11 cellular contexts compared by ENCODE assay signal in the genomic region with DNA sequence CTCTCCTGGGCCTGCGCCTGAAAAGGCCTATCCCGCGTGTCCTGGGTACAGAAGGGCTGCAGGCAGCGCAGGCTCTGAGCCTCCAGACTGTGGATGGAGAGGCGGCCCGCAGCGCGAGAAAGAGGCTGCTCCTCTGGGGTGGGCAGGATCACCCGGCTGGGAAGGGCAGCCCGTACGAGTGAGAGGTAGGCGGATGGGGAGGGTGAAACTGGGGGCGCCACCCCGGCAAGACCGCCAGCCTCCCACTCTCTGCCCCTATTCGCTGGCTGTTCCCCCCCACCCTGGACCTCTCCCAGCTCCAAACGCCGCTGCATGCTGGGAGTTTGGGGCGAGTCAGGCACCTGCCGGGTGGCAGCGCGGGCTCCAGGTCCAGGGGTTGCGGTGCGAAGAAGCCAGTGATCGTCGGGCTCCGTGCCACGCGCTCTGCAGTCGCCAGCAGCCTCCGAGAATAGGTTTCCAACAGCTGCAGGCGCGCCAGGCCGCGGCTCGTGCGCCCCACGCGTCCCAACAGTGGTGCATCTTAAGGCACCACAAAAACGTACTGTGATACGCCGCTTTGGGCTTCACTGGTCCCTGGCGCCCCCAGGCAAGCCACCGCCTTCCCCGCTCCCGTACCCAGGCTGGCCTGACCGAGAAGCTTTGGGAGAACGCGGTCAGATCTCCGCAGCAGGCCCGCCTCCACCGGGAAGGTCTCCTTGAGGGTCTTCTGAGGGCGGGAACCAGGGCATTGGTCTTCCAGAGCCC. TPM values are rescaled to one million over a fixed set of nuclear protein-coding genes. Genes with fewer than 3 reads are reported as not detected.
A peak's percentile ranks its signal among the peaks of the same experiment; 100 is the strongest.
DNase-seq lines count a peak whose midpoint lies in the region; ATAC-seq, FAIRE-seq and TF ChIP-seq lines count a peak whose summit lies in the region.
"Had no signal": no experiment of that assay in that cellular context is flagged by ENCODE, and none has a peak within 500 bp of the region (broad histone marks: within the 10 kb centered on the region; RNA-seq: fewer than 3 reads in every experiment).

No MANE protein-coding gene starts in this region.

- H3K4me2 ChIP-seq in IMR-90 (ENCODE audit: low read depth, low read length): no peak overlapping the region
- H3K4me2 ChIP-seq in GM12878 (ENCODE audit: control insufficient read depth, insufficient read depth): no peak overlapping the region

- H3K36me3 ChIP-seq in IMR-90 (ENCODE audit: control insufficient read depth, insufficient read depth, low read length) (peaks cover 39% of the 10 kb centered on the region), GM12878 (ENCODE audit: control insufficient read depth in 2 of 2, insufficient read depth in 2 of 2, low read length in 1 of 2) (peaks cover 0 to 28% of the 10 kb centered on the region in 2 experiments; a peak in 3 of 4 replicates), mucosa of stomach (ENCODE audit: control insufficient read depth, insufficient read depth, low read length) (peaks cover 9% of the 10 kb centered on the region), vagina (peaks cover 0 to 32% of the 10 kb centered on the region in 2 donors)

- no peak overlapping the region for H2BK15ac ChIP-seq in IMR-90 (ENCODE audit: low read depth, low read length)

- no peak overlapping the region for H3K14ac ChIP-seq in IMR-90 (replicated peaks; ENCODE audit: low read depth, low read length)

- H2AK9ac ChIP-seq in IMR-90 (replicated peaks; ENCODE audit: low read depth, low read length, poor library complexity): peak overlapping the region; percentile 65

- no peak overlapping the region for H3K56ac ChIP-seq in IMR-90 (ENCODE audit: extremely low read depth, insufficient read depth, low read length)

- RAD21 ChIA-PET in GM12878 (lab: Charles Lee; ENCODE audit: unreplicated experiment): interaction anchor here (1.1 to 2.6 kb wide), 3 partner anchors 8 to 161 kb away, joined by 4 to 12 read pairs (median 6); a partner anchor contains a TSS

- no peak overlapping the region for H3K9ac ChIP-seq in IMR-90 (ENCODE audit: low read depth, low read length)
- no peak overlapping the region for H3K9ac ChIP-seq in GM12878 (ENCODE audit: control insufficient read depth, insufficient read depth, low read length)
- H3K9ac ChIP-seq in mucosa of stomach (ENCODE audit: low read length): peak overlapping the region; percentile 70

- TF ChIP-seq CTCF in IMR-90 (conservative IDR thresholded peaks at IDR 0.05; ENCODE audit: low read depth, low read length) (no peak), GM12878 (IDR thresholded peaks at IDR 0.05 in 2 of 3, conservative IDR thresholded peaks at IDR 0.05 in 1 of 3; ENCODE audit: control insufficient read depth in 2 of 3, extremely low read depth in 1 of 3, insufficient read depth in 1 of 3, low read depth in 3 of 3, low read length in 3 of 3) (no peak), vagina (IDR thresholded peaks at IDR 0.05) (no peak)

- POLR2A ChIA-PET in IMR-90 (lab: Charles Lee; ENCODE audit: unreplicated experiment) (no interaction called here), GM12878 (lab: Charles Lee) (interaction anchor here (2.1 to 3.0 kb wide), 3 partner anchors 11 to 24 kb away, joined by 5 to 25 read pairs (median 18); a partner anchor contains a TSS)

- peaks cover 31% of the 10 kb centered on the region; the same call in 1 of the 2 replicates for H3K27me3 ChIP-seq in IMR-90 (ENCODE audit: control insufficient read depth, insufficient read depth, low read length)
- H3K27me3 ChIP-seq in GM12878 (replicated peaks in 1 of 2; ENCODE audit: control insufficient read depth in 2 of 2, insufficient read depth in 2 of 2, low read length in 1 of 2): 0 out of 4 replicates have a peak, but pooled peaks cover 0 to 5% of the 10 kb centered on the region in 2 experiments
- H3K27me3 ChIP-seq in mucosa of stomach (ENCODE audit: control insufficient read depth, insufficient read depth, low read length): peaks cover 24% of the 10 kb centered on the region
- no peaks in the 10 kb centered on the region for H3K27me3 ChIP-seq in vagina

- no peak overlapping the region for H4K8ac ChIP-seq in IMR-90 (ENCODE audit: low read depth in 2 of 2, low read length in 2 of 2)

- SMC1A ChIA-PET in GM12878 (lab: Charles Lee; ENCODE audit: uncharacterized antibody, unreplicated experiment): interaction anchor here (1.6 kb wide), 1 partner anchor 28 kb away, joined by 5 read pairs; no protein-coding TSS in a partner anchor

- H3K27ac ChIP-seq in IMR-90 (ENCODE audit: insufficient read depth, low read length): no peak overlapping the region
- H3K27ac ChIP-seq in GM12878 (ENCODE audit: control insufficient read depth, insufficient read depth): no peak overlapping the region
- H3K27ac ChIP-seq in vagina: no peak overlapping the region
- H3K27ac ChIP-seq: HL-60 had no signal

- H2BK20ac ChIP-seq in IMR-90 (ENCODE audit: low read depth, low read length): no peak overlapping the region

- no peak overlapping the region for H4K91ac ChIP-seq in IMR-90 (ENCODE audit: insufficient read depth, low read depth, low read length)

- no peak for ATAC-seq in IMR-90 (ENCODE audit: low read depth)
- no peak for ATAC-seq in GM12878
- no peak for ATAC-seq in HG03460 (IDR thresholded peaks at IDR 0.05; ENCODE audit: unreplicated experiment)
- ATAC-seq: activated CD4-positive, CD25-positive, alpha-beta regulatory T cell treated with anti-CD3 and anti-CD28 coated beads, Interleukin-2, amount 50 U/mL, for 24 hours had no signal

- no peaks in the 10 kb centered on the region; the same call in none of the 2 replicates for H3K79me2 ChIP-seq in GM12878 (ENCODE audit: control insufficient read depth, insufficient read depth, low read length)

- intact Hi-C loops in IMR-90 (cut with micrococcal nuclease) (no loop called here), GM12878 (cut with micrococcal nuclease; ENCODE audit: unreplicated experiment) (no loop called here), vagina (cut with DNase I) (no loop called here)

- peaks cover 3% of the 10 kb centered on the region for H3K9me1 ChIP-seq in IMR-90 (ENCODE audit: insufficient read depth, low read length)

- CTCF ChIA-PET in IMR-90 (lab: Yijun Ruan, JAX): interaction anchor here (1.3 kb wide), 1 partner anchor 24 kb away, joined by 3 read pairs; no protein-coding TSS in a partner anchor
- CTCF ChIA-PET in GM12878 (lab: Yijun Ruan, JAX): interaction anchor here (1.6 to 1.7 kb wide), 2 partner anchors 24 to 160 kb away, joined by 5 to 6 read pairs; no protein-coding TSS in a partner anchor

- H4K20me1 ChIP-seq in IMR-90 (ENCODE audit: insufficient read depth, low read length) (no peaks in the 10 kb centered on the region; the same call in none of the 2 replicates), GM12878 (ENCODE audit: control insufficient read depth, insufficient read depth) (no peaks in the 10 kb centered on the region)

- no peak for TF ChIP-seq RAD21 in IMR-90 (IDR thresholded peaks at IDR 0.05; ENCODE audit: low read length)
- TF ChIP-seq RAD21 in GM12878 (IDR thresholded peaks at IDR 0.05; ENCODE audit: insufficient read depth, low read depth, low read length): no peak

- TF ChIP-seq EP300 in GM12878 (IDR thresholded peaks at IDR 0.05; ENCODE audit: borderline replicate concordance in 1 of 2, control insufficient read depth in 1 of 2, low read depth in 2 of 2, low read length in 2 of 2): no peak

- H3K9me3 ChIP-seq in IMR-90 (ENCODE audit: control insufficient read depth, insufficient read depth, low read length) (no peaks in the 10 kb centered on the region), GM12878 (replicated peaks; ENCODE audit: control insufficient read depth, insufficient read depth, low read length) (no peaks in the 10 kb centered on the region), mucosa of stomach (ENCODE audit: control insufficient read depth, low read length) (no peaks in the 10 kb centered on the region), vagina (no peaks in the 10 kb centered on the region)

- no peak overlapping the region for H3K23ac ChIP-seq in IMR-90 (ENCODE audit: low read depth, low read length)

- DNase-seq in IMR-90: no peak
- no peak for DNase-seq in GM12878 (ENCODE audit: low read depth, low spot score)
- DNase-seq in vagina (ENCODE audit: extremely low spot score in 2 of 2): no peak
- DNase-seq in midbrain (lab: John Stamatoyannopoulos, UW): no peak
- DNase-seq: immature natural killer cell, NCI-H187 treated with DMSO at 0.1 percent for 48 hours, Right ventricle myocardium superior had no signal

- no peak overlapping the region for H3K18ac ChIP-seq in IMR-90 (ENCODE audit: low read depth, low read length)

- H2AK5ac ChIP-seq in IMR-90 (ENCODE audit: low read depth, low read length): no peak overlapping the region

- H3K4me1 ChIP-seq in IMR-90 (ENCODE audit: control insufficient read depth, insufficient read depth, low read length) (peaks cover 4% of the 10 kb centered on the region), GM12878 (ENCODE audit: control insufficient read depth, insufficient read depth, low read length) (peaks cover 18% of the 10 kb centered on the region), mucosa of stomach (ENCODE audit: control insufficient read depth, insufficient read depth, low read length) (peaks cover 62% of the 10 kb centered on the region), vagina (peaks cover 27% of the 10 kb centered on the region)

- no peak overlapping the region for H2BK120ac ChIP-seq in IMR-90 (ENCODE audit: low read depth, low read length)

- no TSS peak for BruUV-seq in IMR-90 (replicated peaks; lab: Mats Ljungman, UMichigan)
- BruUV-seq in GM12878 (replicated peaks; lab: Mats Ljungman, UMichigan): no TSS peak

- no peak for FAIRE-seq in GM12878 (lab: Jason Lieb, UNC)

- H4K5ac ChIP-seq in IMR-90 (ENCODE audit: low read depth, low read length): no peak overlapping the region

- peaks cover 7 to 8% of the 10 kb centered on the region in 2 experiments for H3K79me1 ChIP-seq in IMR-90 (ENCODE audit: low read depth in 1 of 2, low read length in 2 of 2)

- H3K4ac ChIP-seq in IMR-90 (ENCODE audit: low read depth, low read length): no peak overlapping the region

- H2BK5ac ChIP-seq in IMR-90 (ENCODE audit: low read depth, low read length, poor library complexity, severe bottlenecking): no peak overlapping the region

- in situ Hi-C loops in IMR-90 (cut with MboI; ENCODE audit: low sequenced_read_pairs) (no loop called here), GM12878 (cut with MboI) (no loop called here)

- TF ChIP-seq POLR2A in IMR-90 (IDR thresholded peaks at IDR 0.05; ENCODE audit: low read depth, low read length): no peak
- peak; percentile 2; the same call in 1 of the 2 replicates for TF ChIP-seq POLR2A in GM12878 (IDR thresholded peaks at IDR 0.05; ENCODE audit: low read depth, low read length)
- no peak for TF ChIP-seq POLR2A in vagina (IDR thresholded peaks at IDR 0.05)

- WGBS in IMR-90 (ENCODE audit: extremely low coverage in 2 of 2, insufficient read length in 1 of 2), 2 experiments: 15% methylated on average over 35 of the region's 53 CpGs; no CpG with 5 or more reads in 1 of the 2 experiments
- 22% methylated on average over 52 of the region's 53 CpGs for WGBS in GM12878 (ENCODE audit: insufficient coverage, insufficient replicate concordance, low lambda C conversion rate, missing lambda C conversion rate)

- dilution Hi-C loops in IMR-90 (cut with HindIII; ENCODE audit: low sequenced_read_pairs, unreplicated experiment): no loop called here

- H3K4me3 ChIP-seq in IMR-90 (ENCODE audit: insufficient read depth, low read depth, low read length): no peak overlapping the region
- no peak overlapping the region for H3K4me3 ChIP-seq in GM12878
- no peak overlapping the region for H3K4me3 ChIP-seq in mucosa of stomach (ENCODE audit: low read length)
- H3K4me3 ChIP-seq in vagina: peak overlapping the region in 1 of 2 donors; percentile 26

- H2AFZ ChIP-seq in IMR-90 (replicated peaks; ENCODE audit: low read length, poor library complexity) (no peak overlapping the region), GM12878 (ENCODE audit: control insufficient read depth, low read depth, low read length) (no peak overlapping the region)

RNA-seq across cellular contexts. Expression of a gene that starts 1.1 kb away (rescaled TPM):
- not detected in 2 replicates for total RNA-seq in IMR-90 (2012; rRNA removed)
- 0.32 and 0.56 TPM in 2 replicates for polyA plus RNA-seq in IMR-90 (2012; rRNA removed)
- polyA plus RNA-seq in IMR-90 (2012; cell fraction: cytosol; rRNA removed): 0.14 TPM in 1 of 2 replicates, not detected in the other
- 2.6 and 8.8 TPM in 2 replicates for polyA plus RNA-seq in IMR-90 (2012; cell fraction: nucleus; rRNA removed; ENCODE audit: low replicate concordance)
- total RNA-seq in GM12878 (2013; cell fraction: nucleolus; rRNA removed): 1.9 and 2.8 TPM in 2 replicates
- total RNA-seq in GM12878 (2014; rRNA removed): 0.33 and 0.34 TPM in 2 replicates
- not detected in 2 replicates for total RNA-seq in GM12878 (2014; rRNA removed; fragmentation: Illumina TruSeq; extraction: Trizol)
- total RNA-seq in GM12878 (2021): 0.26 and 0.40 TPM in 2 replicates
- not detected for polyA plus RNA-seq in GM12878 (2011; ENCODE audit: low read depth)
- polyA plus RNA-seq in GM12878 (2011; rRNA removed): 0.14 and 0.26 TPM in 2 replicates
- 0.91 and 1.1 TPM in 2 replicates for polyA plus RNA-seq in GM12878 (2011; cell fraction: cytosol; rRNA removed)
- 5.9 and 6.2 TPM in 2 replicates for polyA plus RNA-seq in GM12878 (2011; cell fraction: nucleus; rRNA removed)
- 0.17 TPM in 1 of 2 replicates, not detected in the other for polyA plus RNA-seq in GM12878 (2012)
- 0.09 TPM in 1 of 2 replicates, not detected in the other for polyA plus RNA-seq in GM12878 (2014; fragmentation: Illumina TruSeq; extraction: Trizol)
- polyA plus RNA-seq in GM12878 (2014; fragmentation: Nextera tagmentation; extraction: Ambion mirVana): not detected
- 0.46 and 0.76 TPM in 2 replicates for polyA plus RNA-seq in GM12878 (2014; rRNA removed)
- polyA plus RNA-seq in GM12878 (2016; fragmentation: Nextera tagmentation; extraction: Ambion mirVana): under 1 TPM in 1 of 2 experiments, not detected in 1; 0.14 TPM
- 0.67 TPM in 1 of 2 replicates, not detected in the other for polyA minus RNA-seq in GM12878 (2011; rRNA and poly(A)+ RNA removed)
- not detected in 2 replicates for polyA minus RNA-seq in GM12878 (2011; cell fraction: cytosol; rRNA and poly(A)+ RNA removed)
- polyA minus RNA-seq in GM12878 (2011; cell fraction: nucleus; rRNA and poly(A)+ RNA removed): 0.77 and 1.5 TPM in 2 replicates
- 1.2 TPM for total RNA-seq in vagina
- total RNA-seq: Right ventricle myocardium superior had no signal

RNA-seq across cellular contexts. Expression of a gene that starts 3.8 kb away (rescaled TPM):
- total RNA-seq in IMR-90 (2012; rRNA removed) (6.8 and 8.6 TPM in 2 replicates), GM12878 (2014; rRNA removed) (36.6 and 38.2 TPM in 2 replicates), GM12878 (2014; rRNA removed; fragmentation: Illumina TruSeq; extraction: Trizol) (19.8 and 20.7 TPM in 2 replicates), GM12878 (2021) (46.2 and 46.7 TPM in 2 replicates), vagina (11.5 TPM)
- polyA plus RNA-seq in IMR-90 (2012; rRNA removed) (19.8 and 28.0 TPM in 2 replicates), GM12878 (2011; rRNA removed) (13.7 and 24.3 TPM in 2 replicates), GM12878 (2014; fragmentation: Illumina TruSeq; extraction: Trizol) (4.8 and 19.7 TPM in 2 replicates), GM12878 (2014; fragmentation: Nextera tagmentation; extraction: Ambion mirVana) (1 to 10 TPM; 2.4 to 9.2 TPM), GM12878 (2014; rRNA removed) (46.4 and 62.0 TPM in 2 replicates), GM12878 (2016; fragmentation: Nextera tagmentation; extraction: Ambion mirVana) (10 to 100 TPM; 55.8 to 57.7 TPM)
- polyA plus RNA-seq in IMR-90 (2012; cell fraction: cytosol; rRNA removed): 10.4 and 16.3 TPM in 2 replicates
- 12.8 and 25.0 TPM in 2 replicates for polyA plus RNA-seq in IMR-90 (2012; cell fraction: nucleus; rRNA removed; ENCODE audit: low replicate concordance)
- 8.2 and 9.5 TPM in 2 replicates for total RNA-seq in GM12878 (2013; cell fraction: nucleolus; rRNA removed)
- 7.5 TPM for polyA plus RNA-seq in GM12878 (2011; ENCODE audit: low read depth)
- polyA plus RNA-seq in GM12878 (2011; cell fraction: cytosol; rRNA removed): 19.6 and 29.9 TPM in 2 replicates
- polyA plus RNA-seq in GM12878 (2011; cell fraction: nucleus; rRNA removed): 22.6 and 24.0 TPM in 2 replicates
- polyA plus RNA-seq in GM12878 (2012): 37.0 and 38.1 TPM in 2 replicates
- 6.9 and 9.4 TPM in 2 replicates for polyA minus RNA-seq in GM12878 (2011; rRNA and poly(A)+ RNA removed)
- 13.5 and 13.9 TPM in 2 replicates for polyA minus RNA-seq in GM12878 (2011; cell fraction: cytosol; rRNA and poly(A)+ RNA removed)
- 11.5 and 12.6 TPM in 2 replicates for polyA minus RNA-seq in GM12878 (2011; cell fraction: nucleus; rRNA and poly(A)+ RNA removed)

RNA-seq across cellular contexts. Expression of a gene that starts 8.3 kb away (rescaled TPM):
- total RNA-seq in IMR-90 (2012; rRNA removed) (38.5 and 40.3 TPM in 2 replicates), GM12878 (2014; rRNA removed) (53.0 and 71.4 TPM in 2 replicates), GM12878 (2014; rRNA removed; fragmentation: Illumina TruSeq; extraction: Trizol) (8.2 and 9.6 TPM in 2 replicates), GM12878 (2021) (64.8 and 66.8 TPM in 2 replicates), vagina (44.2 TPM)
- polyA plus RNA-seq in IMR-90 (2012; rRNA removed) (60.8 and 61.5 TPM in 2 replicates), GM12878 (2011; rRNA removed) (4.6 and 20.9 TPM in 2 replicates), GM12878 (2014; fragmentation: Illumina TruSeq; extraction: Trizol) (5.6 and 21.7 TPM in 2 replicates), GM12878 (2014; fragmentation: Nextera tagmentation; extraction: Ambion mirVana) (1 to 10 TPM; 1.2 to 8.1 TPM), GM12878 (2014; rRNA removed) (46.8 and 65.1 TPM in 2 replicates), GM12878 (2016; fragmentation: Nextera tagmentation; extraction: Ambion mirVana) (100 to 1,000 TPM in 1 of 2 experiments, 10 to 100 TPM in 1; 89.6 to 101 TPM)
- 48.5 and 64.1 TPM in 2 replicates for polyA plus RNA-seq in IMR-90 (2012; cell fraction: cytosol; rRNA removed)
- 85.7 and 258 TPM in 2 replicates for polyA plus RNA-seq in IMR-90 (2012; cell fraction: nucleus; rRNA removed; ENCODE audit: low replicate concordance)
- total RNA-seq in GM12878 (2013; cell fraction: nucleolus; rRNA removed): 28.0 and 31.8 TPM in 2 replicates
- polyA plus RNA-seq in GM12878 (2011; ENCODE audit: low read depth): 9.8 TPM
- 39.7 and 48.7 TPM in 2 replicates for polyA plus RNA-seq in GM12878 (2011; cell fraction: cytosol; rRNA removed)
- 111 and 145 TPM in 2 replicates for polyA plus RNA-seq in GM12878 (2011; cell fraction: nucleus; rRNA removed)
- polyA plus RNA-seq in GM12878 (2012): 20.6 and 30.3 TPM in 2 replicates
- 34.5 and 66.7 TPM in 2 replicates for polyA minus RNA-seq in GM12878 (2011; rRNA and poly(A)+ RNA removed)
- polyA minus RNA-seq in GM12878 (2011; cell fraction: cytosol; rRNA and poly(A)+ RNA removed): 26.2 and 31.5 TPM in 2 replicates
- 26.6 and 42.8 TPM in 2 replicates for polyA minus RNA-seq in GM12878 (2011; cell fraction: nucleus; rRNA and poly(A)+ RNA removed)

RNA-seq across cellular contexts. Expression of a gene that starts 9.6 kb away (rescaled TPM):
- total RNA-seq in IMR-90 (2012; rRNA removed): 1.8 and 1.9 TPM in 2 replicates
- polyA plus RNA-seq in IMR-90 (2012; rRNA removed): 5.8 and 6.6 TPM in 2 replicates
- polyA plus RNA-seq in IMR-90 (2012; cell fraction: cytosol; rRNA removed): 4.4 and 11.7 TPM in 2 replicates
- 6.9 and 13.6 TPM in 2 replicates for polyA plus RNA-seq in IMR-90 (2012; cell fraction: nucleus; rRNA removed; ENCODE audit: low replicate concordance)
- 4.2 and 4.8 TPM in 2 replicates for total RNA-seq in GM12878 (2013; cell fraction: nucleolus; rRNA removed)
- 14.8 and 18.1 TPM in 2 replicates for total RNA-seq in GM12878 (2014; rRNA removed)
- 5.9 and 6.0 TPM in 2 replicates for total RNA-seq in GM12878 (2014; rRNA removed; fragmentation: Illumina TruSeq; extraction: Trizol)
- total RNA-seq in GM12878 (2021): 14.1 and 16.4 TPM in 2 replicates
- polyA plus RNA-seq in GM12878 (2011; ENCODE audit: low read depth): 5.6 TPM
- polyA plus RNA-seq in GM12878 (2011; rRNA removed): 7.4 and 10.5 TPM in 2 replicates
- polyA plus RNA-seq in GM12878 (2011; cell fraction: cytosol; rRNA removed): 12.2 and 16.5 TPM in 2 replicates
- polyA plus RNA-seq in GM12878 (2011; cell fraction: nucleus; rRNA removed): 33.9 and 40.8 TPM in 2 replicates
- polyA plus RNA-seq in GM12878 (2012): 11.9 and 13.4 TPM in 2 replicates
- 3.4 and 7.2 TPM in 2 replicates for polyA plus RNA-seq in GM12878 (2014; fragmentation: Illumina TruSeq; extraction: Trizol)
- 1 to 10 TPM; 1.2 to 2.0 TPM for polyA plus RNA-seq in GM12878 (2014; fragmentation: Nextera tagmentation; extraction: Ambion mirVana)
- polyA plus RNA-seq in GM12878 (2014; rRNA removed): 13.8 and 13.9 TPM in 2 replicates
- 1 to 10 TPM; 3.5 to 5.6 TPM for polyA plus RNA-seq in GM12878 (2016; fragmentation: Nextera tagmentation; extraction: Ambion mirVana)
- 6.7 and 10.8 TPM in 2 replicates for polyA minus RNA-seq in GM12878 (2011; rRNA and poly(A)+ RNA removed)
- polyA minus RNA-seq in GM12878 (2011; cell fraction: cytosol; rRNA and poly(A)+ RNA removed): 4.5 and 4.8 TPM in 2 replicates
- polyA minus RNA-seq in GM12878 (2011; cell fraction: nucleus; rRNA and poly(A)+ RNA removed): 5.8 and 8.3 TPM in 2 replicates
- total RNA-seq in vagina: 8.3 TPM

RNA-seq across cellular contexts. Expression of a gene that starts 13.5 kb away (rescaled TPM):
- not detected in 2 replicates for total RNA-seq in IMR-90 (2012; rRNA removed)
- polyA plus RNA-seq in IMR-90 (2012; rRNA removed): not detected in 2 replicates
- 0.06 TPM in 1 of 2 replicates, not detected in the other for polyA plus RNA-seq in IMR-90 (2012; cell fraction: cytosol; rRNA removed)
- polyA plus RNA-seq in IMR-90 (2012; cell fraction: nucleus; rRNA removed; ENCODE audit: low replicate concordance): 0.54 and 0.58 TPM in 2 replicates
- not detected in 2 replicates for total RNA-seq in GM12878 (2013; cell fraction: nucleolus; rRNA removed)
- total RNA-seq in GM12878 (2014; rRNA removed): 0.16 and 0.17 TPM in 2 replicates
- not detected in 2 replicates for total RNA-seq in GM12878 (2014; rRNA removed; fragmentation: Illumina TruSeq; extraction: Trizol)
- total RNA-seq in GM12878 (2021): 0.32 and 0.56 TPM in 2 replicates
- not detected for polyA plus RNA-seq in GM12878 (2011; ENCODE audit: low read depth)
- not detected in 2 replicates for polyA plus RNA-seq in GM12878 (2011; rRNA removed)
- polyA plus RNA-seq in GM12878 (2011; cell fraction: cytosol; rRNA removed): 0.17 TPM in 1 of 2 replicates, not detected in the other
- 0.21 and 0.39 TPM in 2 replicates for polyA plus RNA-seq in GM12878 (2011; cell fraction: nucleus; rRNA removed)
- 0.52 TPM in 1 of 2 replicates, not detected in the other for polyA plus RNA-seq in GM12878 (2012)
- polyA plus RNA-seq in GM12878 (2014; fragmentation: Illumina TruSeq; extraction: Trizol): not detected in 2 replicates
- not detected for polyA plus RNA-seq in GM12878 (2014; fragmentation: Nextera tagmentation; extraction: Ambion mirVana)
- not detected in 2 replicates for polyA plus RNA-seq in GM12878 (2014; rRNA removed)
- polyA plus RNA-seq in GM12878 (2016; fragmentation: Nextera tagmentation; extraction: Ambion mirVana): not detected
- polyA minus RNA-seq in GM12878 (2011; rRNA and poly(A)+ RNA removed): not detected in 2 replicates
- not detected in 2 replicates for polyA minus RNA-seq in GM12878 (2011; cell fraction: cytosol; rRNA and poly(A)+ RNA removed)
- 0.57 TPM in 1 of 2 replicates, not detected in the other for polyA minus RNA-seq in GM12878 (2011; cell fraction: nucleus; rRNA and poly(A)+ RNA removed)
- total RNA-seq in vagina: not detected
- total RNA-seq: Right ventricle myocardium superior had no signal
- polyA plus RNA-seq: immature natural killer cell had no signal
